ENCODE assay signal across 8 cellular contexts in genomic region chr18:57630759-57631660, GRCh38. TPM values are rescaled to one million over a fixed set of nuclear protein-coding genes. Genes with fewer than 3 reads are reported as not detected.
DNase-seq lines count a peak whose midpoint lies in the region; ATAC-seq, FAIRE-seq and TF ChIP-seq lines count a peak whose summit lies in the region.

No MANE protein-coding gene starts in this region.

- peak overlapping the region; percentile 95 for H3K4me3 Mint-ChIP-seq in activated naive CD4-positive, alpha-beta T cell treated with anti-CD3 and anti-CD28 coated beads for 36 hours
- H3K4me3 Mint-ChIP-seq in activated T-helper 2 cell treated with anti-CD3 and anti-CD28 coated beads, Interferon-gamma antibody, Interleukin-2, Interleukin-4, amounts not matched to agents 10 μg/mL and 5 μg/mL and 100 μg/mL, durations not matched to agents 14 hours and 24 hours and 36 hours (ENCODE audit: low read depth), result peak overlapping the region; percentile 92

- 40 to 41% methylated on average over 14 of the region's 14 CpGs for WGBS in tibial nerve, 2 donors

- CTCF ChIA-PET in activated naive CD4-positive, alpha-beta T cell treated with anti-CD3 and anti-CD28 coated beads for 36 hours (lab: Charles Lee), result interaction anchor here (0.6 to 1.8 kb wide), 13 partner anchors 9 to 641 kb away, joined by 3 to 6 read pairs (median 3); no protein-coding TSS in a partner anchor

- H3K9me3 ChIP-seq in tibial nerve, result no peaks in the 10 kb centered on the region

- no peaks in the 10 kb centered on the region for H3K36me3 Mint-ChIP-seq in activated naive CD4-positive, alpha-beta T cell treated with anti-CD3 and anti-CD28 coated beads for 36 hours (ENCODE audit: low read depth)
- peaks cover 6% of the 10 kb centered on the region for H3K36me3 Mint-ChIP-seq in activated T-helper 2 cell treated with anti-CD3 and anti-CD28 coated beads, Interferon-gamma antibody, Interleukin-2, Interleukin-4, amounts not matched to agents 10 μg/mL and 5 μg/mL and 100 μg/mL, durations not matched to agents 14 hours and 24 hours and 36 hours (ENCODE audit: low read depth)

- peaks cover 17% of the 10 kb centered on the region for H3K4me1 Mint-ChIP-seq in activated naive CD4-positive, alpha-beta T cell treated with anti-CD3 and anti-CD28 coated beads for 36 hours (ENCODE audit: low read depth)
- H3K4me1 Mint-ChIP-seq in activated T-helper 2 cell treated with anti-CD3 and anti-CD28 coated beads, Interferon-gamma antibody, Interleukin-2, Interleukin-4, amounts not matched to agents 10 μg/mL and 5 μg/mL and 100 μg/mL, durations not matched to agents 14 hours and 24 hours and 36 hours (ENCODE audit: low read depth), result peaks cover 15% of the 10 kb centered on the region

- no peak for DNase-seq in activated naive CD4-positive, alpha-beta T cell treated with anti-CD3 and anti-CD28 coated beads for 36 hours
- no peak for DNase-seq in activated naive CD4-positive, alpha-beta T cell treated with Interleukin-2 at 50 U/mL for 16 hours
- no peak for DNase-seq in activated T-helper 2 cell treated with anti-CD3 and anti-CD28 coated beads, Interferon-gamma antibody, Interleukin-2, Interleukin-4, amounts not matched to agents 10 μg/mL and 5 μg/mL and 100 μg/mL, durations not matched to agents 14 hours and 24 hours and 36 hours (ENCODE audit: low spot score)
- DNase-seq in tibial nerve (ENCODE audit: low spot score in 2 of 2) (no peak), NCI-H1092 treated with DMSO at 0.1 percent for 48 hours (lab: John Stamatoyannopoulos, UW) (no peak), urothelium cell line (ENCODE audit: low spot score) (no peak)

- no peak for FAIRE-seq in urothelium cell line (lab: Jason Lieb, UNC)

- no peaks in the 10 kb centered on the region for H3K9me3 Mint-ChIP-seq in activated naive CD4-positive, alpha-beta T cell treated with anti-CD3 and anti-CD28 coated beads for 36 hours
- H3K9me3 Mint-ChIP-seq in activated T-helper 2 cell treated with anti-CD3 and anti-CD28 coated beads, Interferon-gamma antibody, Interleukin-2, Interleukin-4, amounts not matched to agents 10 μg/mL and 5 μg/mL and 100 μg/mL, durations not matched to agents 14 hours and 24 hours and 36 hours, result no peaks in the 10 kb centered on the region

- H3K27me3 Mint-ChIP-seq in activated naive CD4-positive, alpha-beta T cell treated with anti-CD3 and anti-CD28 coated beads for 36 hours (ENCODE audit: low read depth), result no peaks in the 10 kb centered on the region
- H3K27me3 Mint-ChIP-seq in activated T-helper 2 cell treated with anti-CD3 and anti-CD28 coated beads, Interferon-gamma antibody, Interleukin-2, Interleukin-4, amounts not matched to agents 10 μg/mL and 5 μg/mL and 100 μg/mL, durations not matched to agents 14 hours and 24 hours and 36 hours (ENCODE audit: low read depth), result no peaks in the 10 kb centered on the region

- H3K36me3 ChIP-seq in tibial nerve, result no peaks in the 10 kb centered on the region

- ATAC-seq in HG02943 (IDR thresholded peaks at IDR 0.05; ENCODE audit: low read depth, unreplicated experiment), result peak; percentile 15

- peak overlapping the region; percentile 68 for H3K27ac ChIP-seq in layer of hippocampus (ENCODE audit: low read depth, low read length)
- H3K27ac ChIP-seq in tibial nerve, result peak overlapping the region; percentile 24 to 88 (median 78)

- no peak for TF ChIP-seq CTCF in tibial nerve (IDR thresholded peaks at IDR 0.05)

- intact Hi-C loops in activated naive CD4-positive, alpha-beta T cell treated with anti-CD3 and anti-CD28 coated beads for 36 hours (cut with micrococcal nuclease), result loop anchor here (1.0 to 5.0 kb wide), 10 partner anchors 10 to 1511 kb away; partner anchors contain the start of genes ATP8B1 and NARS1
- intact Hi-C loops in activated T-helper 2 cell treated with anti-CD3 and anti-CD28 coated beads, Interferon-gamma antibody, Interleukin-2, Interleukin-4, amounts not matched to agents 10 μg/mL and 5 μg/mL and 100 μg/mL, durations not matched to agents 14 hours and 24 hours and 36 hours (cut with micrococcal nuclease), result loop anchor here (1.0 to 5.0 kb wide), 5 partner anchors 10 to 506 kb away; partner anchors contain the start of genes NARS1 and NEDD4L

- H3K27me3 ChIP-seq in layer of hippocampus (ENCODE audit: control insufficient read depth, insufficient read depth, low read length) (no peaks in the 10 kb centered on the region), tibial nerve (no peaks in the 10 kb centered on the region)

- no peak for TF ChIP-seq EP300 in tibial nerve (IDR thresholded peaks at IDR 0.05)

- no peak for TF ChIP-seq POLR2A in tibial nerve (IDR thresholded peaks at IDR 0.05)

- peaks cover 0 to 18% (median 11%) of the 10 kb centered on the region in 4 donors for H3K4me1 ChIP-seq in tibial nerve

- H3K27ac Mint-ChIP-seq in activated naive CD4-positive, alpha-beta T cell treated with anti-CD3 and anti-CD28 coated beads for 36 hours, result peak overlapping the region; percentile 92
- H3K27ac Mint-ChIP-seq in activated T-helper 2 cell treated with anti-CD3 and anti-CD28 coated beads, Interferon-gamma antibody, Interleukin-2, Interleukin-4, amounts not matched to agents 10 μg/mL and 5 μg/mL and 100 μg/mL, durations not matched to agents 14 hours and 24 hours and 36 hours, result peak overlapping the region; percentile 86

- peak overlapping the region; percentile 34 to 77 (median 73) for H3K4me3 ChIP-seq in tibial nerve

RNA-seq across cellular contexts. Expression of gene NARS1, which starts 9.4 kb away (rescaled TPM):
- total RNA-seq in activated naive CD4-positive, alpha-beta T cell treated with anti-CD3 and anti-CD28 coated beads for 36 hours, result 100 to 1,000 TPM; 104 to 109 TPM
- 101 and 104 TPM in 2 replicates for total RNA-seq in activated T-helper 2 cell treated with anti-CD3 and anti-CD28 coated beads, Interferon-gamma antibody, Interleukin-2, Interleukin-4, amounts not matched to agents 10 μg/mL and 5 μg/mL and 100 μg/mL, durations not matched to agents 14 hours and 24 hours and 36 hours
- total RNA-seq in tibial nerve, result 10 to 100 TPM; 79.1 to 83.7 (median 81.2) TPM

RNA-seq across cellular contexts. Expression of gene FECH, which starts 44.5 kb away (rescaled TPM):
- 10 to 100 TPM; 18.8 to 19.2 TPM for total RNA-seq in activated naive CD4-positive, alpha-beta T cell treated with anti-CD3 and anti-CD28 coated beads for 36 hours
- total RNA-seq in activated T-helper 2 cell treated with anti-CD3 and anti-CD28 coated beads, Interferon-gamma antibody, Interleukin-2, Interleukin-4, amounts not matched to agents 10 μg/mL and 5 μg/mL and 100 μg/mL, durations not matched to agents 14 hours and 24 hours and 36 hours, result 17.4 and 21.9 TPM in 2 replicates
- total RNA-seq in tibial nerve, result 10 to 100 TPM; 16.3 to 42.4 (median 28.2) TPM
